ENCODE assay signal across 1 cellular context in genomic region chr13:27425918-27426630, GRCh38.
A peak's percentile ranks its signal among the peaks of the same experiment; 100 is the strongest.
TF ChIP-seq lines count a peak whose summit lies in the region.

No MANE protein-coding gene starts in this region.

TF ChIP-seq in H1, 55 proteins besides CTCF, POLR2A, EP300 and RAD21:
- TF ChIP-seq TAF1 (IDR thresholded peaks at IDR 0.05; ENCODE audit: low read depth, low read length) (no peak), JUND (IDR thresholded peaks at IDR 0.05; ENCODE audit: low read length) (peak; percentile 89), TEAD4 (IDR thresholded peaks at IDR 0.05; ENCODE audit: low read depth, low read length) (no peak), EGR1 (IDR thresholded peaks at IDR 0.05; ENCODE audit: borderline replicate concordance, low read depth, low read length) (no peak), ATF3 (IDR thresholded peaks at IDR 0.05; ENCODE audit: insufficient read depth, low read depth, low read length) (peak; percentile 39; the same call in 1 of the 2 replicates), ASH2L (IDR thresholded peaks at IDR 0.05; ENCODE audit: low read length) (no peak)
